In genomic region chr10:75209325-75210192, GRCh38 we compare ENCODE assay signal across 8 cellular contexts. TPM values are rescaled to one million over a fixed set of nuclear protein-coding genes. Genes with fewer than 3 reads are reported as not detected.
DNase-seq lines count a peak whose midpoint lies in the region; ATAC-seq, FAIRE-seq and TF ChIP-seq lines count a peak whose summit lies in the region.

No MANE protein-coding gene starts in this region.

- DNase-seq in A673 (ENCODE audit: low spot score) (peak; percentile 87), GM18507 (ENCODE audit: extremely low spot score, insufficient read length, low read depth) (peak; percentile 32), NCI-H460 (ENCODE audit: extremely low read depth, low read depth) (peak; percentile 61), endothelial cell (ENCODE audit: low spot score) (peak; percentile 37)
- DNase-seq in activated CD8-positive, alpha-beta memory T cell treated with anti-CD3 and anti-CD28 coated beads for 4 hours (ENCODE audit: low read depth in 2 of 2) = peak; percentile 36 to 66
- peak; percentile 51 to 60 for DNase-seq in stimulated activated CD8-positive, alpha-beta memory T cell treated with anti-CD3 and anti-CD28 coated beads, Interleukin-4, amount 100 ng/mL, for 4 hours (ENCODE audit: low read depth in 2 of 2, low spot score in 1 of 2)

- ATAC-seq in HG02973 (IDR thresholded peaks at IDR 0.05; ENCODE audit: unreplicated experiment) = peak; percentile 40

- no peak for FAIRE-seq in GM18507 (lab: Jason Lieb, UNC)

- peaks cover 27% of the 10 kb centered on the region for H3K36me3 ChIP-seq in A673 (ENCODE audit: insufficient read depth, low read length, poor library complexity, severe bottlenecking)

- H3K27me3 Mint-ChIP-seq in endothelial cell (ENCODE audit: unreplicated experiment) = peaks cover 6% of the 10 kb centered on the region

- peak overlapping the region; percentile 99 for H3K27ac Mint-ChIP-seq in endothelial cell (ENCODE audit: unreplicated experiment)

- H3K4me1 ChIP-seq in A673 (ENCODE audit: insufficient read depth, low read length, poor library complexity, severe bottlenecking) (peaks cover 11% of the 10 kb centered on the region), mononuclear cell (ENCODE audit: insufficient read depth, low read length) (peaks cover 24% of the 10 kb centered on the region)

- intact Hi-C loops in A673 (cut with micrococcal nuclease; ENCODE audit: unreplicated experiment) = loop anchor here (2.0 kb wide), 1 partner anchor 25 kb away; the partner anchor contains the start of gene COMTD1

- CTCF ChIA-PET in A673 (lab: Charles Lee) = no interaction called here

- peak overlapping the region; percentile 97 for H3K4me3 Mint-ChIP-seq in endothelial cell (ENCODE audit: unreplicated experiment)

- H3K36me3 Mint-ChIP-seq in endothelial cell (ENCODE audit: low read depth, unreplicated experiment) = peaks cover 22% of the 10 kb centered on the region

- TSS peak; percentile 91 for BruUV-seq in A673 (replicated peaks; lab: Mats Ljungman, UMichigan)

- H3K9me3 ChIP-seq in A673 (ENCODE audit: low read depth, low read length, poor library complexity, severe bottlenecking) (no peaks in the 10 kb centered on the region), mononuclear cell (ENCODE audit: low read depth, low read length) (no peaks in the 10 kb centered on the region)

- TF ChIP-seq CTCF in A673 (conservative IDR thresholded peaks at IDR 0.05; ENCODE audit: low read depth, low read length) (no peak), endothelial cell (IDR thresholded peaks at IDR 0.05; ENCODE audit: unreplicated experiment) (no peak)

- POLR2A ChIA-PET in A673 (lab: Charles Lee; ENCODE audit: low non-redundant PET) = no interaction called here

- H3K27ac ChIP-seq in A673 (ENCODE audit: low read depth, low read length, poor library complexity, severe bottlenecking) = peak overlapping the region; percentile 100

- H3K9me3 Mint-ChIP-seq in endothelial cell (ENCODE audit: unreplicated experiment) = no peaks in the 10 kb centered on the region

- no peaks in the 10 kb centered on the region for H3K27me3 ChIP-seq in A673 (replicated peaks; ENCODE audit: insufficient read depth, low read depth, low read length, poor library complexity)
- no peaks in the 10 kb centered on the region for H3K27me3 ChIP-seq in mononuclear cell (ENCODE audit: insufficient read depth, low read length)

- peaks cover 21% of the 10 kb centered on the region for H3K4me1 Mint-ChIP-seq in endothelial cell (ENCODE audit: unreplicated experiment)

- H3K4me3 ChIP-seq in A673 (ENCODE audit: low read depth, low read length, poor library complexity, severe bottlenecking) (peak overlapping the region; percentile 99), mononuclear cell (ENCODE audit: low read length) (peak overlapping the region; percentile 98)

RNA-seq across cellular contexts. Expression of gene VDAC2, which starts 1.0 kb away (rescaled TPM):
- total RNA-seq in A673 (2021) (307 and 328 TPM in 2 replicates), endothelial cell (ENCODE audit: unreplicated experiment) (178 TPM), mononuclear cell (110 TPM)
- 323 and 341 TPM in 2 replicates for total RNA-seq in NCI-H460 (2014; rRNA removed; shearing (Covaris generic))
- polyA plus RNA-seq in NCI-H460 (2014; cell fraction: nucleus; rRNA removed) = 205 and 247 TPM in 2 replicates

RNA-seq across cellular contexts. Expression of gene COMTD1, which starts 26.2 kb away (rescaled TPM):
- 3.4 and 3.8 TPM in 2 replicates for total RNA-seq in A673 (2021)
- total RNA-seq in NCI-H460 (2014; rRNA removed; shearing (Covaris generic)) = 27.2 and 31.7 TPM in 2 replicates
- 385 and 421 TPM in 2 replicates for polyA plus RNA-seq in NCI-H460 (2014; cell fraction: nucleus; rRNA removed)
- total RNA-seq in endothelial cell (ENCODE audit: unreplicated experiment) = 8.9 TPM
- 6.5 TPM for total RNA-seq in mononuclear cell

Comparison
In these comparisons a context has a peak if more than half of its experiments do, and no peak if none do; other contexts are left out.
1. Peak in every context shown above with its lines: DNase-seq, ATAC-seq, H3K4me3 ChIP-seq and H3K27ac ChIP-seq.
2. DNase-seq: peak in every context shown above with its lines; median percentile 87 in A673; 61 in NCI-H460; 56 in stimulated activated CD8-positive, alpha-beta memory T cell treated with anti-CD3 and anti-CD28 coated beads, Interleukin-4, amount 100 ng/mL, for 4 hours; 51 in activated CD8-positive, alpha-beta memory T cell treated with anti-CD3 and anti-CD28 coated beads for 4 hours; 37 in endothelial cell; 32 in GM18507.